In genomic region chr2:118421648-118422047, GRCh38 we compare ENCODE assay signal across 1 cellular context.
TF ChIP-seq lines count a peak whose summit lies in the region.

No MANE protein-coding gene starts in this region.

TF ChIP-seq in HepG2, 621 proteins besides CTCF, POLR2A, EP300 and RAD21:
- TF ChIP-seq PLSCR1 (CRISPR knock-in tag; IDR thresholded peaks at IDR 0.05; ENCODE audit: borderline replicate concordance) (no peak), ZNF317 (CRISPR knock-in tag; IDR thresholded peaks at IDR 0.05) (peak; percentile 88)
